Comparison of ENCODE assay signal across 14 cellular contexts in the genomic region with DNA sequence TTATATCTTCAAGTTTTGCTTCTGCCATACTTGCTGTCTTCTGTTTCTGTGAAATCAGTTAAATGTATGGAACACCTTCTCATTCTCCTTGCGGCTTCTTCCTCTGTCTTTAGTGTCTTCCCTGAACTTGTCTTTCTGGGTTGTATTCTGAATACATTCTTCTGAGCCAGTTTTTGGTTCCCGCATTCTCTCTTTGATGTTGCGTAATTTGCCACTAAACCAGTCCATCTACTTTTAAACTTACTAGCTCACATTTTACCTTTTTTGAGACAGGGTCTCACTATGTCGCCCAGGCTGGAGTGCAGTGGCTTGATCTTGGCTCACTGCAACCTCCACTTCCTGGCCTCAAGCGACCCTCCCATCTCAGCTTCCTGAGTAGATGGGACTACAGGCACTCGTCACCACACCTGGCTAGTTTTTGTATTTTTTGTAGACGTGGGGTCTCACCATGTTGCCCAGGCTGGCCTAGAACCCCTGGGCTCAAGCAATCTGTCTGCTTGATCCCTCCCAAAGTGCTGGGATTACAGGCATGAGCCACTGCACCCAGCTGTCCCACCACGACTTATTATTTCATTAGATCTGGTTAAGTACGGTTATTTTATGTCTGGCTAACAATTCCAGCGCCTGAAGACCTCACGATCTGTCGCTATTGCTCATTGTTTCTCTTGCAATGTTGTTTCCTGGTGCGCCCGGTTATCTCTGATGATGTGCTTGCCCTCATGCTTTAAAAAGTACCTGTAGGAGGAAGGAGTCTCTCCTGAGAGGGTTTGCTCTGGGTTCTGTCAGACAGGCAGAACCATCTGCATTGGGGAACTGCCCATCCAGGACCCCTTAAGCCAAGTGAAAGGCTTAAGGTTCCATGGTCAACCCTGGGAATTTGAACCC. TPM values are rescaled to one million over a fixed set of nuclear protein-coding genes. Genes with fewer than 3 reads are reported as not detected.
DNase-seq lines count a peak whose midpoint lies in the region; ATAC-seq and TF ChIP-seq lines count a peak whose summit lies in the region.
"Had no signal": no experiment of that assay in that cellular context is flagged by ENCODE, and none has a peak within 500 bp of the region (broad histone marks: within the 10 kb centered on the region; RNA-seq: fewer than 3 reads in every experiment).

No MANE protein-coding gene starts in this region.

- peaks cover 25% of the 10 kb centered on the region for H3K4me1 ChIP-seq in CD8-positive, alpha-beta T cell (ENCODE audit: insufficient read depth, low read length)

- no peaks in the 10 kb centered on the region for H3K36me3 Mint-ChIP-seq in T-helper 1 cell treated with Interleukin-12 subunit alpha and Interleukin-12 subunit beta and Interleukin-4 antibody, amounts not matched to agents 30 μg/mL and 1 μg/mL, for 36 hours (ENCODE audit: low read depth)
- peaks cover 3% of the 10 kb centered on the region for H3K36me3 Mint-ChIP-seq in CD8-positive, alpha-beta T cell
- peaks cover 2% of the 10 kb centered on the region for H3K36me3 Mint-ChIP-seq in activated T-helper 17 cell treated with anti-CD3 and anti-CD28 coated beads, Interleukin-2, amount 50 U/mL, for 72 hours (ENCODE audit: low read depth)
- peaks cover 0 to 1% (median 0%) of the 10 kb centered on the region in 3 donors for H3K36me3 Mint-ChIP-seq in naive thymus-derived CD8-positive, alpha-beta T cell

- no peaks in the 10 kb centered on the region for H3K9me3 ChIP-seq in CD8-positive, alpha-beta T cell (ENCODE audit: low read length)
- H3K9me3 ChIP-seq: adrenal gland, upper lobe of left lung had no signal

- POLR2A ChIA-PET in CD8-positive, alpha-beta T cell (lab: Charles Lee), result interaction anchor here (0.8 to 2.7 kb wide), 6 partner anchors 9 to 155 kb away, joined by 3 to 10 read pairs (median 3); partner anchors contain the start of genes FAM3A, RPL10, SLC10A3 and UBL4A
- POLR2A ChIA-PET in naive thymus-derived CD8-positive, alpha-beta T cell (lab: Charles Lee), result interaction anchor here (0.9 to 4.3 kb wide), 4 partner anchors 10 to 128 kb away, joined by 5 to 36 read pairs (median 28); partner anchors contain the start of genes FAM3A, RPL10, SLC10A3 and UBL4A

- DNase-seq in T-helper 1 cell (no peak), H4 (ENCODE audit: low spot score) (no peak), mesenteric fat pad (ENCODE audit: low spot score) (no peak)
- no peak for DNase-seq in CD8-positive, alpha-beta T cell
- DNase-seq in naive thymus-derived CD8-positive, alpha-beta T cell, result no peak
- DNase-seq: adrenal gland; CD8-positive, alpha-beta memory T cell; erythroblast; NCI-H1694; stimulated activated CD4-positive, alpha-beta T cell treated with anti-CD3 and anti-CD28 coated beads, Interleukin-4, amount 100 ng/mL, for 24 hours; upper lobe of left lung had no signal

- no peak overlapping the region for H3K4me3 ChIP-seq in CD8-positive, alpha-beta T cell (ENCODE audit: low read depth, low read length)
- H3K4me3 ChIP-seq: adrenal gland, upper lobe of left lung had no signal

- H3K27ac Mint-ChIP-seq in T-helper 1 cell treated with Interleukin-12 subunit alpha and Interleukin-12 subunit beta and Interleukin-4 antibody, amounts not matched to agents 30 μg/mL and 1 μg/mL, for 36 hours, result peak overlapping the region; percentile 72
- H3K27ac Mint-ChIP-seq in CD8-positive, alpha-beta T cell, result peak overlapping the region; percentile 64
- H3K27ac Mint-ChIP-seq in activated T-helper 17 cell treated with anti-CD3 and anti-CD28 coated beads, Interleukin-2, amount 50 U/mL, for 72 hours, result peak overlapping the region; percentile 74
- peak overlapping the region; percentile 22 to 84 (median 63) for H3K27ac Mint-ChIP-seq in naive thymus-derived CD8-positive, alpha-beta T cell

- H3K27ac ChIP-seq in CD8-positive, alpha-beta T cell (ENCODE audit: low read depth, low read length), result no peak overlapping the region

- intact Hi-C loops in CD8-positive, alpha-beta T cell (cut with DNase I, micrococcal nuclease), result loop anchor here in 1 of 2 experiments (5.0 kb wide), 1 partner anchor 39 kb away; the partner anchor contains the start of gene UBL4A

- no peak overlapping the region for H3K4me3 Mint-ChIP-seq in T-helper 1 cell treated with Interleukin-12 subunit alpha and Interleukin-12 subunit beta and Interleukin-4 antibody, amounts not matched to agents 30 μg/mL and 1 μg/mL, for 36 hours
- H3K4me3 Mint-ChIP-seq in CD8-positive, alpha-beta T cell, result peak overlapping the region; percentile 32
- H3K4me3 Mint-ChIP-seq in activated T-helper 17 cell treated with anti-CD3 and anti-CD28 coated beads, Interleukin-2, amount 50 U/mL, for 72 hours, result no peak overlapping the region
- H3K4me3 Mint-ChIP-seq in naive thymus-derived CD8-positive, alpha-beta T cell, result peak overlapping the region; percentile 1 to 76 (median 48)

- peaks cover 14% of the 10 kb centered on the region for H3K4me1 Mint-ChIP-seq in T-helper 1 cell treated with Interleukin-12 subunit alpha and Interleukin-12 subunit beta and Interleukin-4 antibody, amounts not matched to agents 30 μg/mL and 1 μg/mL, for 36 hours (ENCODE audit: low read depth)
- peaks cover 23% of the 10 kb centered on the region for H3K4me1 Mint-ChIP-seq in CD8-positive, alpha-beta T cell (ENCODE audit: low read depth)
- H3K4me1 Mint-ChIP-seq in activated T-helper 17 cell treated with anti-CD3 and anti-CD28 coated beads, Interleukin-2, amount 50 U/mL, for 72 hours, result peaks cover 9% of the 10 kb centered on the region
- H3K4me1 Mint-ChIP-seq in naive thymus-derived CD8-positive, alpha-beta T cell, result peaks cover 3 to 26% (median 20%) of the 10 kb centered on the region in 4 donors

- CTCF ChIA-PET in CD8-positive, alpha-beta T cell (lab: Charles Lee), result interaction anchor here (0.9 kb wide), 1 partner anchor 40 kb away, joined by 3 read pairs; no protein-coding TSS in a partner anchor

- TF ChIP-seq CTCF in CD8-positive, alpha-beta T cell (IDR thresholded peaks at IDR 0.05), result no peak

- no peaks in the 10 kb centered on the region for H3K36me3 ChIP-seq in CD8-positive, alpha-beta T cell (ENCODE audit: insufficient read depth, low read length)
- H3K36me3 ChIP-seq: adrenal gland, upper lobe of left lung had no signal

- no peaks in the 10 kb centered on the region for H3K9me3 Mint-ChIP-seq in T-helper 1 cell treated with Interleukin-12 subunit alpha and Interleukin-12 subunit beta and Interleukin-4 antibody, amounts not matched to agents 30 μg/mL and 1 μg/mL, for 36 hours
- no peaks in the 10 kb centered on the region for H3K9me3 Mint-ChIP-seq in CD8-positive, alpha-beta T cell
- H3K9me3 Mint-ChIP-seq in activated T-helper 17 cell treated with anti-CD3 and anti-CD28 coated beads, Interleukin-2, amount 50 U/mL, for 72 hours, result no peaks in the 10 kb centered on the region
- no peaks in the 10 kb centered on the region for H3K9me3 Mint-ChIP-seq in naive thymus-derived CD8-positive, alpha-beta T cell
- H3K9me3 Mint-ChIP-seq: CD8-positive, alpha-beta memory T cell had no signal

- ATAC-seq in CD8-positive, alpha-beta T cell, result no peak
- ATAC-seq in activated T-helper 17 cell treated with anti-CD3 and anti-CD28 coated beads, Interleukin-2, amount 50 U/mL, for 72 hours (replicated peaks), result no peak
- ATAC-seq in naive thymus-derived CD8-positive, alpha-beta T cell, result peak in 1 of 2 donors; percentile 40
- ATAC-seq in HG02678 (IDR thresholded peaks at IDR 0.05; ENCODE audit: unreplicated experiment), result no peak

- H3K27me3 ChIP-seq in CD8-positive, alpha-beta T cell (ENCODE audit: insufficient read depth, low read length), result no peaks in the 10 kb centered on the region
- H3K27me3 ChIP-seq: adrenal gland, upper lobe of left lung had no signal

- no peaks in the 10 kb centered on the region for H3K27me3 Mint-ChIP-seq in T-helper 1 cell treated with Interleukin-12 subunit alpha and Interleukin-12 subunit beta and Interleukin-4 antibody, amounts not matched to agents 30 μg/mL and 1 μg/mL, for 36 hours (ENCODE audit: low read depth)
- no peaks in the 10 kb centered on the region for H3K27me3 Mint-ChIP-seq in CD8-positive, alpha-beta T cell (ENCODE audit: low read depth)
- no peaks in the 10 kb centered on the region for H3K27me3 Mint-ChIP-seq in activated T-helper 17 cell treated with anti-CD3 and anti-CD28 coated beads, Interleukin-2, amount 50 U/mL, for 72 hours
- H3K27me3 Mint-ChIP-seq in naive thymus-derived CD8-positive, alpha-beta T cell, result no peaks in the 10 kb centered on the region

RNA-seq across cellular contexts. Expression of gene FAM3A, which starts 9.8 kb away (rescaled TPM):
- 10 to 100 TPM; 37.7 to 41.7 TPM for total RNA-seq in CD8-positive, alpha-beta T cell
- total RNA-seq in activated T-helper 17 cell treated with anti-CD3 and anti-CD28 coated beads, Interleukin-2, amount 50 U/mL, for 72 hours, result 10 to 100 TPM; 24.5 to 25.4 TPM
- total RNA-seq in naive thymus-derived CD8-positive, alpha-beta T cell, result 10 to 100 TPM; 66.0 to 69.4 TPM
- polyA plus RNA-seq in naive thymus-derived CD8-positive, alpha-beta T cell, result 10 to 100 TPM; 24.3 to 33.3 (median 26.0) TPM
- total RNA-seq in H4 (2014; rRNA removed; shearing (Covaris generic)), result 17.2 and 17.9 TPM in 2 replicates
- total RNA-seq in mesenteric fat pad, result 36.5 TPM

RNA-seq across cellular contexts. Expression of gene G6PD, which starts 20.8 kb away (rescaled TPM):
- 10 to 100 TPM; 27.5 to 31.5 TPM for total RNA-seq in CD8-positive, alpha-beta T cell
- 10 to 100 TPM; 48.1 to 78.3 TPM for total RNA-seq in activated T-helper 17 cell treated with anti-CD3 and anti-CD28 coated beads, Interleukin-2, amount 50 U/mL, for 72 hours
- 10 to 100 TPM; 58.1 to 59.4 TPM for total RNA-seq in naive thymus-derived CD8-positive, alpha-beta T cell
- polyA plus RNA-seq in naive thymus-derived CD8-positive, alpha-beta T cell, result 1 to 10 TPM; 6.9 to 7.9 (median 7.1) TPM
- total RNA-seq in H4 (2014; rRNA removed; shearing (Covaris generic)), result 329 and 350 TPM in 2 replicates
- total RNA-seq in mesenteric fat pad, result 110 TPM

RNA-seq across cellular contexts. Expression of gene IKBKG, which starts 21.6 kb away (rescaled TPM):
- 10 to 100 TPM; 34.7 to 37.4 TPM for total RNA-seq in CD8-positive, alpha-beta T cell
- total RNA-seq in activated T-helper 17 cell treated with anti-CD3 and anti-CD28 coated beads, Interleukin-2, amount 50 U/mL, for 72 hours, result 10 to 100 TPM; 26.1 to 39.6 TPM
- 10 to 100 TPM; 45.0 to 48.2 TPM for total RNA-seq in naive thymus-derived CD8-positive, alpha-beta T cell
- polyA plus RNA-seq in naive thymus-derived CD8-positive, alpha-beta T cell, result 10 to 100 TPM; 18.4 to 24.2 (median 19.4) TPM
- 20.1 and 23.0 TPM in 2 replicates for total RNA-seq in H4 (2014; rRNA removed; shearing (Covaris generic))
- 29.8 TPM for total RNA-seq in mesenteric fat pad

RNA-seq across cellular contexts. Expression of gene SLC10A3, which starts 35.4 kb away (rescaled TPM):
- 10 to 100 TPM; 22.3 to 23.0 TPM for total RNA-seq in CD8-positive, alpha-beta T cell
- 10 to 100 TPM; 17.3 to 24.8 TPM for total RNA-seq in activated T-helper 17 cell treated with anti-CD3 and anti-CD28 coated beads, Interleukin-2, amount 50 U/mL, for 72 hours
- total RNA-seq in naive thymus-derived CD8-positive, alpha-beta T cell, result 10 to 100 TPM; 18.2 to 20.9 TPM
- polyA plus RNA-seq in naive thymus-derived CD8-positive, alpha-beta T cell, result 10 to 100 TPM; 30.5 to 42.3 (median 35.9) TPM
- 20.0 and 35.3 TPM in 2 replicates for total RNA-seq in H4 (2014; rRNA removed; shearing (Covaris generic))
- 30.4 TPM for total RNA-seq in mesenteric fat pad

RNA-seq across cellular contexts. Expression of gene UBL4A, which starts 39.4 kb away (rescaled TPM):
- total RNA-seq in CD8-positive, alpha-beta T cell, result 1 to 10 TPM; 3.1 to 6.4 TPM
- total RNA-seq in activated T-helper 17 cell treated with anti-CD3 and anti-CD28 coated beads, Interleukin-2, amount 50 U/mL, for 72 hours, result 10 to 100 TPM; 37.2 to 53.4 TPM
- 10 to 100 TPM; 29.0 to 30.9 TPM for total RNA-seq in naive thymus-derived CD8-positive, alpha-beta T cell
- 10 to 100 TPM; 31.1 to 51.7 (median 37.9) TPM for polyA plus RNA-seq in naive thymus-derived CD8-positive, alpha-beta T cell
- total RNA-seq in H4 (2014; rRNA removed; shearing (Covaris generic)), result 55.5 and 94.8 TPM in 2 replicates
- 29.1 TPM for total RNA-seq in mesenteric fat pad

Comparison
In these comparisons a context has a peak if more than half of its experiments do, and no peak if none do; other contexts are left out.
1. H3K4me3 Mint-ChIP-seq: peak in CD8-positive, alpha-beta T cell (single experiment) and naive thymus-derived CD8-positive, alpha-beta T cell (10 of 10); none in T-helper 1 cell treated with Interleukin-12 subunit alpha and Interleukin-12 subunit beta and Interleukin-4 antibody, amounts not matched to agents 30 μg/mL and 1 μg/mL, for 36 hours (single experiment) and activated T-helper 17 cell treated with anti-CD3 and anti-CD28 coated beads, Interleukin-2, amount 50 U/mL, for 72 hours (single experiment).
2. Peak in every context shown above with its lines, with median percentiles within 50 percentile points of each other: H3K27ac Mint-ChIP-seq.